Comparison of ENCODE assay signal across 8 cellular contexts in genomic region chr3:52534281-52535183, GRCh38. TPM values are rescaled to one million over a fixed set of nuclear protein-coding genes. Genes with fewer than 3 reads are reported as not detected.
DNase-seq lines count a peak whose midpoint lies in the region; ATAC-seq, FAIRE-seq and TF ChIP-seq lines count a peak whose summit lies in the region.

No MANE protein-coding gene starts in this region.

- dilution Hi-C loops in endothelial cell of umbilical vein (cut with MboI; ENCODE audit: extremely low pct_ligation_motif_present, low sequenced_read_pairs): no loop called here

- no TSS peak for BruUV-seq in endothelial cell of umbilical vein (replicated peaks; lab: Mats Ljungman, UMichigan)

- H3K4me3 Mint-ChIP-seq in stimulated activated naive CD8-positive, alpha-beta T cell treated with anti-CD3 and anti-CD28 coated beads, Interleukin-15, Interleukin-2, amounts not matched to agents 100 ng/mL and 50 ng/mL, for 24 hours: peak overlapping the region; percentile 79
- H3K4me3 Mint-ChIP-seq in naive thymus-derived CD4-positive, alpha-beta T cell: peak overlapping the region; percentile 53 to 100 (median 84)

- ATAC-seq in stimulated activated naive CD8-positive, alpha-beta T cell treated with anti-CD3 and anti-CD28 coated beads, Interleukin-15, Interleukin-2, amounts not matched to agents 100 U/mL and 50 U/mL, for 24 hours: no peak
- ATAC-seq in naive thymus-derived CD4-positive, alpha-beta T cell: no peak

- peak overlapping the region; percentile 20 for H3K4me2 ChIP-seq in endothelial cell of umbilical vein (ENCODE audit: insufficient read depth, low read length)

- H3K27ac ChIP-seq in endothelial cell of umbilical vein (ENCODE audit: insufficient read depth, low read depth, low read length): peak overlapping the region; percentile 39
- H3K27ac ChIP-seq in naive thymus-derived CD4-positive, alpha-beta T cell (ENCODE audit: low read depth, low read length): no peak overlapping the region

- H3K27ac Mint-ChIP-seq in stimulated activated naive CD8-positive, alpha-beta T cell treated with anti-CD3 and anti-CD28 coated beads, Interleukin-15, Interleukin-2, amounts not matched to agents 100 ng/mL and 50 ng/mL, for 24 hours: peak overlapping the region; percentile 80
- H3K27ac Mint-ChIP-seq in naive thymus-derived CD4-positive, alpha-beta T cell: peak overlapping the region in 6 of 9 donors; percentile 34 to 75 (median 62)

- H3K4me3 ChIP-seq in endothelial cell of umbilical vein (replicated peaks in 1 of 3; ENCODE audit: insufficient read depth in 1 of 3, low read depth in 1 of 3, low read length in 3 of 3): peak overlapping the region in 2 of 3 experiments; percentile 10 to 40
- H3K4me3 ChIP-seq in naive thymus-derived CD4-positive, alpha-beta T cell (ENCODE audit: low read length): no peak overlapping the region

- CTCF ChIA-PET in endothelial cell of umbilical vein (lab: Charles Lee): no interaction called here
- CTCF ChIA-PET in naive thymus-derived CD4-positive, alpha-beta T cell (lab: Charles Lee): no interaction called here

- H3K36me3 Mint-ChIP-seq in stimulated activated naive CD8-positive, alpha-beta T cell treated with anti-CD3 and anti-CD28 coated beads, Interleukin-15, Interleukin-2, amounts not matched to agents 100 ng/mL and 50 ng/mL, for 24 hours (ENCODE audit: low read depth): peaks cover 25% of the 10 kb centered on the region
- H3K36me3 Mint-ChIP-seq in naive thymus-derived CD4-positive, alpha-beta T cell: peaks cover 0 to 19% (median 8%) of the 10 kb centered on the region in 5 donors

- intact Hi-C loops in endothelial cell of umbilical vein (cut with micrococcal nuclease): no loop called here
- intact Hi-C loops in naive thymus-derived CD4-positive, alpha-beta T cell (cut with micrococcal nuclease): loop anchor here in 1 of 2 donors (10.0 kb wide), 3 partner anchors 260 to 850 kb away; partner anchors contain the start of genes RPL29 and WDR82

- POLR2A ChIA-PET in endothelial cell of umbilical vein (lab: Charles Lee): interaction anchor here (1.7 kb wide), 1 partner anchor 44 kb away, joined by 7 read pairs; no protein-coding TSS in a partner anchor
- POLR2A ChIA-PET in naive thymus-derived CD4-positive, alpha-beta T cell (lab: Charles Lee): no interaction called here

- peaks cover 63% of the 10 kb centered on the region for H3K4me1 ChIP-seq in endothelial cell of umbilical vein (ENCODE audit: control insufficient read depth, extremely low read depth, insufficient read depth, low read length)
- peaks cover 24% of the 10 kb centered on the region in 2 donors for H3K4me1 ChIP-seq in naive thymus-derived CD4-positive, alpha-beta T cell (ENCODE audit: control insufficient read depth in 2 of 2, insufficient read depth in 2 of 2, low read length in 2 of 2)

- peaks cover 44% of the 10 kb centered on the region for H3K4me1 Mint-ChIP-seq in stimulated activated naive CD8-positive, alpha-beta T cell treated with anti-CD3 and anti-CD28 coated beads, Interleukin-15, Interleukin-2, amounts not matched to agents 100 ng/mL and 50 ng/mL, for 24 hours (ENCODE audit: low read depth)
- peaks cover 27 to 46% (median 39%) of the 10 kb centered on the region in 7 donors for H3K4me1 Mint-ChIP-seq in naive thymus-derived CD4-positive, alpha-beta T cell

- FAIRE-seq in endothelial cell of umbilical vein (lab: Jason Lieb, UNC) (no peak), RCC 7860 (lab: Jason Lieb, UNC) (no peak)

- H3K9me3 Mint-ChIP-seq in stimulated activated naive CD8-positive, alpha-beta T cell treated with anti-CD3 and anti-CD28 coated beads, Interleukin-15, Interleukin-2, amounts not matched to agents 100 ng/mL and 50 ng/mL, for 24 hours: no peaks in the 10 kb centered on the region
- peaks cover 0 to 3% (median 0%) of the 10 kb centered on the region in 11 donors for H3K9me3 Mint-ChIP-seq in naive thymus-derived CD4-positive, alpha-beta T cell

- no peak for TF ChIP-seq POLR2A in endothelial cell of umbilical vein (IDR thresholded peaks at IDR 0.05; ENCODE audit: low read depth, low read length)

- no peak for DNase-seq in stimulated activated naive CD8-positive, alpha-beta T cell treated with anti-CD3 and anti-CD28 coated beads, Interleukin-15, Interleukin-2, amounts not matched to agents 100 U/mL and 50 U/mL, for 24 hours
- DNase-seq in SHP77 (lab: John Stamatoyannopoulos, UW) (peak; percentile 70 to 84), endothelial cell of umbilical vein (ENCODE audit: low read depth, low spot score) (no peak), RCC 7860 (ENCODE audit: low spot score) (no peak), inferior parietal cortex (ENCODE audit: extremely low spot score) (no peak), NAMALWA (ENCODE audit: low spot score) (no peak)
- peak in 2 of 9 donors; percentile 5 to 20 for DNase-seq in naive thymus-derived CD4-positive, alpha-beta T cell

- no peak overlapping the region for H2AFZ ChIP-seq in endothelial cell of umbilical vein (ENCODE audit: low read depth, low read length)

- no peaks in the 10 kb centered on the region for H3K9me3 ChIP-seq in endothelial cell of umbilical vein (replicated peaks; ENCODE audit: control insufficient read depth, insufficient read depth, low read length)
- H3K9me3 ChIP-seq in naive thymus-derived CD4-positive, alpha-beta T cell (ENCODE audit: control insufficient read depth in 2 of 3, low read length in 3 of 3): no peaks in the 10 kb centered on the region

- H3K79me2 ChIP-seq in endothelial cell of umbilical vein (ENCODE audit: control insufficient read depth, insufficient read depth, low read length): peaks cover 61% of the 10 kb centered on the region

- no peaks in the 10 kb centered on the region for H3K9me1 ChIP-seq in endothelial cell of umbilical vein (replicated peaks; ENCODE audit: control insufficient read depth, extremely low read depth, insufficient read depth, low read length)

- H3K27me3 Mint-ChIP-seq in stimulated activated naive CD8-positive, alpha-beta T cell treated with anti-CD3 and anti-CD28 coated beads, Interleukin-15, Interleukin-2, amounts not matched to agents 100 ng/mL and 50 ng/mL, for 24 hours: no peaks in the 10 kb centered on the region
- no peaks in the 10 kb centered on the region for H3K27me3 Mint-ChIP-seq in naive thymus-derived CD4-positive, alpha-beta T cell

- H3K36me3 ChIP-seq in endothelial cell of umbilical vein (ENCODE audit: control insufficient read depth in 2 of 2, extremely low read depth in 1 of 2, insufficient read depth in 2 of 2, low read length in 2 of 2): peaks cover 0 to 2% of the 10 kb centered on the region in 2 experiments
- H3K36me3 ChIP-seq in naive thymus-derived CD4-positive, alpha-beta T cell (ENCODE audit: control insufficient read depth in 2 of 3, insufficient read depth in 3 of 3, low read length in 3 of 3): no peaks in the 10 kb centered on the region

- no peaks in the 10 kb centered on the region for H4K20me1 ChIP-seq in endothelial cell of umbilical vein (replicated peaks; ENCODE audit: control insufficient read depth, extremely low read depth, insufficient read depth, low read length)

- H3K9ac ChIP-seq in endothelial cell of umbilical vein (replicated peaks; ENCODE audit: extremely low read depth, insufficient read depth, low read length): peak overlapping the region; percentile 34

- no peaks in the 10 kb centered on the region for H3K27me3 ChIP-seq in endothelial cell of umbilical vein (ENCODE audit: control insufficient read depth in 2 of 2, insufficient read depth in 2 of 2, low read length in 2 of 2)
- no peaks in the 10 kb centered on the region for H3K27me3 ChIP-seq in naive thymus-derived CD4-positive, alpha-beta T cell (ENCODE audit: control insufficient read depth in 2 of 2, insufficient read depth in 2 of 2, low read length in 2 of 2)

- no peak for TF ChIP-seq CTCF in endothelial cell of umbilical vein (IDR thresholded peaks at IDR 0.05; ENCODE audit: extremely low read depth in 1 of 2, insufficient read depth in 1 of 2, low read depth in 1 of 2, low read length in 2 of 2)

RNA-seq across cellular contexts. Expression of gene NT5DC2, which starts 0.9 kb away (rescaled TPM):
- total RNA-seq in endothelial cell of umbilical vein: 298 and 327 TPM in 2 replicates
- polyA plus RNA-seq in endothelial cell of umbilical vein: 402 and 516 TPM in 2 replicates
- polyA plus RNA-seq in endothelial cell of umbilical vein (2011; cell fraction: cytosol; rRNA removed): 255 and 292 TPM in 2 replicates
- polyA plus RNA-seq in endothelial cell of umbilical vein (2011; cell fraction: nucleus; rRNA removed): 357 and 428 TPM in 2 replicates
- 145 and 210 TPM in 2 replicates for polyA plus RNA-seq in endothelial cell of umbilical vein (2012)
- polyA minus RNA-seq in endothelial cell of umbilical vein: 347 and 373 TPM in 2 replicates
- polyA minus RNA-seq in endothelial cell of umbilical vein (2011; cell fraction: cytosol; rRNA and poly(A)+ RNA removed): 52.0 TPM
- polyA minus RNA-seq in endothelial cell of umbilical vein (2011; cell fraction: nucleus; rRNA and poly(A)+ RNA removed): 114 and 115 TPM in 2 replicates
- 10 to 100 TPM in 1 of 5 experiments, 1 to 10 TPM in 4; 2.1 to 23.0 (median 3.9) TPM for total RNA-seq in naive thymus-derived CD4-positive, alpha-beta T cell
- 1 to 10 TPM in 1 of 2 donors, not detected in 1; 1.3 TPM for polyA plus RNA-seq in naive thymus-derived CD4-positive, alpha-beta T cell

RNA-seq across cellular contexts. Expression of gene UQCC5, which starts 1.9 kb away (rescaled TPM):
- total RNA-seq in endothelial cell of umbilical vein: 22.6 and 34.6 TPM in 2 replicates
- polyA plus RNA-seq in endothelial cell of umbilical vein: 9.9 and 28.2 TPM in 2 replicates
- 28.9 and 42.1 TPM in 2 replicates for polyA plus RNA-seq in endothelial cell of umbilical vein (2011; cell fraction: cytosol; rRNA removed)
- polyA plus RNA-seq in endothelial cell of umbilical vein (2011; cell fraction: nucleus; rRNA removed): 2.6 and 33.3 TPM in 2 replicates
- polyA plus RNA-seq in endothelial cell of umbilical vein (2012): 45.1 and 51.6 TPM in 2 replicates
- 7.4 and 8.1 TPM in 2 replicates for polyA minus RNA-seq in endothelial cell of umbilical vein
- 15.5 TPM for polyA minus RNA-seq in endothelial cell of umbilical vein (2011; cell fraction: cytosol; rRNA and poly(A)+ RNA removed)
- 5.8 and 6.4 TPM in 2 replicates for polyA minus RNA-seq in endothelial cell of umbilical vein (2011; cell fraction: nucleus; rRNA and poly(A)+ RNA removed)
- total RNA-seq in naive thymus-derived CD4-positive, alpha-beta T cell: 10 to 100 TPM in 3 of 5 experiments, 1 to 10 TPM in 2; 5.4 to 11.9 (median 10.7) TPM
- 10 to 100 TPM; 24.3 to 28.2 TPM for polyA plus RNA-seq in naive thymus-derived CD4-positive, alpha-beta T cell

RNA-seq across cellular contexts. Expression of gene STAB1, which starts 39.4 kb away (rescaled TPM):
- total RNA-seq in endothelial cell of umbilical vein: 340 and 369 TPM in 2 replicates
- polyA plus RNA-seq in endothelial cell of umbilical vein: 369 and 413 TPM in 2 replicates
- 195 and 214 TPM in 2 replicates for polyA plus RNA-seq in endothelial cell of umbilical vein (2011; cell fraction: cytosol; rRNA removed)
- 2,566 and 2,674 TPM in 2 replicates for polyA plus RNA-seq in endothelial cell of umbilical vein (2011; cell fraction: nucleus; rRNA removed)
- 262 and 312 TPM in 2 replicates for polyA plus RNA-seq in endothelial cell of umbilical vein (2012)
- 291 and 381 TPM in 2 replicates for polyA minus RNA-seq in endothelial cell of umbilical vein
- not detected for polyA minus RNA-seq in endothelial cell of umbilical vein (2011; cell fraction: cytosol; rRNA and poly(A)+ RNA removed)
- 622 and 778 TPM in 2 replicates for polyA minus RNA-seq in endothelial cell of umbilical vein (2011; cell fraction: nucleus; rRNA and poly(A)+ RNA removed)
- 100 to 1,000 TPM in 1 of 5 experiments, 10 to 100 TPM in 3, under 1 TPM in 1; 0.27 to 122 (median 26.1) TPM for total RNA-seq in naive thymus-derived CD4-positive, alpha-beta T cell
- not detected for polyA plus RNA-seq in naive thymus-derived CD4-positive, alpha-beta T cell

Comparison
In these comparisons a context has a peak if more than half of its experiments do, and no peak if none do; other contexts are left out.
1. DNase-seq: peak in SHP77 (2 of 2); none in stimulated activated naive CD8-positive, alpha-beta T cell treated with anti-CD3 and anti-CD28 coated beads, Interleukin-15, Interleukin-2, amounts not matched to agents 100 U/mL and 50 U/mL, for 24 hours (single experiment), endothelial cell of umbilical vein (single experiment), RCC 7860 (single experiment), inferior parietal cortex (single experiment) and NAMALWA (single experiment).
2. RNA of gene NT5DC2, which starts 0.9 kb away (total RNA-seq): 298 to 327 TPM in endothelial cell of umbilical vein; 2.1 to 23.0 TPM in naive thymus-derived CD4-positive, alpha-beta T cell; every median in the first group is over 10 times any median in the second.